Comparison of ENCODE assay signal across 20 cellular contexts in genomic region chr11:67378544-67378943, GRCh38. TPM values are rescaled to one million over a fixed set of nuclear protein-coding genes. Genes with fewer than 3 reads are reported as not detected.
"Had no signal": no experiment of that assay in that cellular context is flagged by ENCODE, and none has a peak within 500 bp of the region (broad histone marks: within the 10 kb centered on the region; RNA-seq: fewer than 3 reads in every experiment).

No MANE protein-coding gene starts in this region.

- H3K27me3 ChIP-seq: dorsolateral prefrontal cortex, esophagus muscularis mucosa, foreskin keratinocyte, pancreas, tibial nerve had no signal

- H3K9me3 Mint-ChIP-seq: activated CD4-positive, alpha-beta T cell treated with anti-CD3 and anti-CD28 coated beads, Interleukin-2, amount 10 ng/mL, durations not matched to agents 7 days and 5 days; activated naive CD4-positive, alpha-beta T cell treated with anti-CD3 and anti-CD28 coated beads, Interleukin-2, amount 50 U/mL, for 24 hours; natural killer cell had no signal

- H3K27ac Mint-ChIP-seq: activated CD4-positive, alpha-beta T cell treated with anti-CD3 and anti-CD28 coated beads, Interleukin-2, amount 10 ng/mL, durations not matched to agents 7 days and 5 days; activated naive CD4-positive, alpha-beta T cell treated with anti-CD3 and anti-CD28 coated beads, Interleukin-2, amount 50 U/mL, for 24 hours; natural killer cell; T-helper 17 cell had no signal

- H3K4me3 Mint-ChIP-seq: activated CD4-positive, alpha-beta T cell treated with anti-CD3 and anti-CD28 coated beads, Interleukin-2, amount 10 ng/mL, durations not matched to agents 7 days and 5 days; activated naive CD4-positive, alpha-beta T cell treated with anti-CD3 and anti-CD28 coated beads, Interleukin-2, amount 50 U/mL, for 24 hours; natural killer cell; T-helper 17 cell had no signal

- ATAC-seq: left cardiac atrium, natural killer cell, pancreas, T-helper 17 cell had no signal

- DNase-seq: activated CD4-positive, alpha-beta T cell treated with anti-CD3 and anti-CD28 coated beads, Interleukin-2, amount 10 ng/mL, durations not matched to agents 7 days and 5 days; activated CD4-positive, CD25-positive, alpha-beta regulatory T cell; activated effector memory CD4-positive, alpha-beta T cell treated with Interleukin-2 at 50 U/mL for 16 hours; activated T-cell treated with anti-CD3 and anti-CD28 coated beads, Interleukin-2, amount 50 U/mL, for 1 hour; anterior cingulate cortex; dorsolateral prefrontal cortex; foreskin keratinocyte; head of caudate nucleus; left cardiac atrium; natural killer cell; pancreas; retina; T-helper 17 cell had no signal

- H3K9me3 ChIP-seq: esophagus muscularis mucosa, mucosa of descending colon, pancreas, tibial nerve had no signal

- H3K4me3 ChIP-seq: dorsolateral prefrontal cortex, esophagus muscularis mucosa, mucosa of descending colon, pancreas, skin epidermis, tibial nerve had no signal

- H3K36me3 ChIP-seq: esophagus muscularis mucosa, pancreas, tibial nerve had no signal

- H3K36me3 Mint-ChIP-seq: activated naive CD4-positive, alpha-beta T cell treated with anti-CD3 and anti-CD28 coated beads, Interleukin-2, amount 50 U/mL, for 24 hours; natural killer cell had no signal

- H3K27ac ChIP-seq: dorsolateral prefrontal cortex, esophagus muscularis mucosa, pancreas, tibial nerve had no signal

RNA-seq across cellular contexts. Expression of gene TBC1D10C, which starts 25.3 kb away (rescaled TPM):
- total RNA-seq: cerebellum, foreskin keratinocyte, lung microvascular endothelial cell had no signal
- polyA plus RNA-seq: foreskin keratinocyte had no signal
